Comparison of ENCODE assay signal across 8 cellular contexts in genomic region chr17:74972107-74972972, GRCh38. TPM values are rescaled to one million over a fixed set of nuclear protein-coding genes. Genes with fewer than 3 reads are reported as not detected.
DNase-seq lines count a peak whose midpoint lies in the region; ATAC-seq and TF ChIP-seq lines count a peak whose summit lies in the region.

A gene with protein sequence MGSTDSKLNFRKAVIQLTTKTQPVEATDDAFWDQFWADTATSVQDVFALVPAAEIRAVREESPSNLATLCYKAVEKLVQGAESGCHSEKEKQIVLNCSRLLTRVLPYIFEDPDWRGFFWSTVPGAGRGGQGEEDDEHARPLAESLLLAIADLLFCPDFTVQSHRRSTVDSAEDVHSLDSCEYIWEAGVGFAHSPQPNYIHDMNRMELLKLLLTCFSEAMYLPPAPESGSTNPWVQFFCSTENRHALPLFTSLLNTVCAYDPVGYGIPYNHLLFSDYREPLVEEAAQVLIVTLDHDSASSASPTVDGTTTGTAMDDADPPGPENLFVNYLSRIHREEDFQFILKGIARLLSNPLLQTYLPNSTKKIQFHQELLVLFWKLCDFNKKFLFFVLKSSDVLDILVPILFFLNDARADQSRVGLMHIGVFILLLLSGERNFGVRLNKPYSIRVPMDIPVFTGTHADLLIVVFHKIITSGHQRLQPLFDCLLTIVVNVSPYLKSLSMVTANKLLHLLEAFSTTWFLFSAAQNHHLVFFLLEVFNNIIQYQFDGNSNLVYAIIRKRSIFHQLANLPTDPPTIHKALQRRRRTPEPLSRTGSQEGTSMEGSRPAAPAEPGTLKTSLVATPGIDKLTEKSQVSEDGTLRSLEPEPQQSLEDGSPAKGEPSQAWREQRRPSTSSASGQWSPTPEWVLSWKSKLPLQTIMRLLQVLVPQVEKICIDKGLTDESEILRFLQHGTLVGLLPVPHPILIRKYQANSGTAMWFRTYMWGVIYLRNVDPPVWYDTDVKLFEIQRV (minus strand): TSS chr17:74972759. CDS start chr17:74972656, 103 bp downstream.

- ATAC-seq in Right ventricle myocardium inferior (peak; percentile 81), GM18858 (IDR thresholded peaks at IDR 0.05; ENCODE audit: unreplicated experiment) (no peak)

- intact Hi-C loops in Right ventricle myocardium inferior (cut with DNase I): no loop called here

- no peak for TF ChIP-seq POLR2A in suprapubic skin (IDR thresholded peaks at IDR 0.05)

- no peaks in the 10 kb centered on the region for H3K36me3 ChIP-seq in suprapubic skin

- under 1% methylated on average over 22 of the region's 95 CpGs for WGBS in suprapubic skin

- peaks cover 30% of the 10 kb centered on the region for H3K4me1 ChIP-seq in suprapubic skin

- H3K27me3 Mint-ChIP-seq in activated naive CD4-positive, alpha-beta T cell treated with anti-CD3 and anti-CD28 coated beads, Interleukin-2, amount 10 ng/mL, durations not matched to agents 7 days and 5 days: peaks cover 72% of the 10 kb centered on the region
- peaks cover 20% of the 10 kb centered on the region for H3K27me3 Mint-ChIP-seq in osteocyte (ENCODE audit: unreplicated experiment)

- peak; percentile 46 for DNase-seq in SIG-M5 treated with dmso at 0.1 percent for 504 hours (lab: John Stamatoyannopoulos, UW; ENCODE audit: unreplicated experiment)
- no peak for DNase-seq in SIG-M5 (lab: John Stamatoyannopoulos, UW)
- peak; percentile 69 for DNase-seq in RWPE1 (ENCODE audit: low spot score)
- DNase-seq in activated naive CD4-positive, alpha-beta T cell treated with anti-CD3 and anti-CD28 coated beads, Interleukin-2, amount 10 ng/mL, durations not matched to agents 7 days and 5 days: peak; percentile 84
- DNase-seq in Right ventricle myocardium inferior (ENCODE audit: missing footprints): peak; percentile 80
- DNase-seq in osteocyte (ENCODE audit: extremely low spot score, unreplicated experiment): no peak
- no peak for DNase-seq in suprapubic skin (ENCODE audit: low spot score in 2 of 2)

- H3K4me3 Mint-ChIP-seq in activated naive CD4-positive, alpha-beta T cell treated with anti-CD3 and anti-CD28 coated beads, Interleukin-2, amount 10 ng/mL, durations not matched to agents 7 days and 5 days: peak within 1 kb of the TSS; percentile 74
- H3K4me3 Mint-ChIP-seq in osteocyte (ENCODE audit: unreplicated experiment): peak within 1 kb of the TSS; percentile 77

- no peak within 1 kb of the TSS for H3K27ac Mint-ChIP-seq in activated naive CD4-positive, alpha-beta T cell treated with anti-CD3 and anti-CD28 coated beads, Interleukin-2, amount 10 ng/mL, durations not matched to agents 7 days and 5 days
- H3K27ac Mint-ChIP-seq in osteocyte (ENCODE audit: unreplicated experiment): no peak within 1 kb of the TSS

- CTCF ChIA-PET in RWPE1 (lab: Yijun Ruan, JAX): interaction anchor here (2.1 kb wide), 1 partner anchor 11 kb away, joined by 19 read pairs; no protein-coding TSS in a partner anchor
- CTCF ChIA-PET in activated naive CD4-positive, alpha-beta T cell treated with anti-CD3 and anti-CD28 coated beads, Interleukin-2, amount 10 ng/mL, durations not matched to agents 7 days and 5 days (lab: Charles Lee): interaction anchor here (1.0 to 8.0 kb wide), 4 partner anchors 11 to 440 kb away, joined by 3 to 63 read pairs (median 4); no protein-coding TSS in a partner anchor

- no peaks in the 10 kb centered on the region for H3K9me3 ChIP-seq in suprapubic skin

- POLR2A ChIA-PET in RWPE1 (lab: Yijun Ruan, JAX; ENCODE audit: low non-redundant PET): interaction anchor here (0.6 kb wide), 1 partner anchor 17 kb away, joined by 3 read pairs; no protein-coding TSS in a partner anchor

- TF ChIP-seq EP300 in suprapubic skin (IDR thresholded peaks at IDR 0.05): no peak

- peaks cover 38% of the 10 kb centered on the region for H3K27me3 ChIP-seq in suprapubic skin

- H3K36me3 Mint-ChIP-seq in activated naive CD4-positive, alpha-beta T cell treated with anti-CD3 and anti-CD28 coated beads, Interleukin-2, amount 10 ng/mL, durations not matched to agents 7 days and 5 days: no peaks in the 10 kb centered on the region
- H3K36me3 Mint-ChIP-seq in osteocyte (ENCODE audit: unreplicated experiment): no peaks in the 10 kb centered on the region

- H3K4me1 Mint-ChIP-seq in activated naive CD4-positive, alpha-beta T cell treated with anti-CD3 and anti-CD28 coated beads, Interleukin-2, amount 10 ng/mL, durations not matched to agents 7 days and 5 days: peaks cover 6% of the 10 kb centered on the region
- H3K4me1 Mint-ChIP-seq in osteocyte (ENCODE audit: unreplicated experiment): peaks cover 10% of the 10 kb centered on the region

- no peak within 1 kb of the TSS for H3K27ac ChIP-seq in RWPE1
- no peak within 1 kb of the TSS for H3K27ac ChIP-seq in suprapubic skin

- H3K4me3 ChIP-seq in suprapubic skin: peak within 1 kb of the TSS; percentile 63

- H3K9me3 Mint-ChIP-seq in activated naive CD4-positive, alpha-beta T cell treated with anti-CD3 and anti-CD28 coated beads, Interleukin-2, amount 10 ng/mL, durations not matched to agents 7 days and 5 days: no peaks in the 10 kb centered on the region
- H3K9me3 Mint-ChIP-seq in osteocyte (ENCODE audit: unreplicated experiment): no peaks in the 10 kb centered on the region

- no peak for TF ChIP-seq CTCF in RWPE1 (conservative IDR thresholded peaks at IDR 0.05; ENCODE audit: low read depth)
- TF ChIP-seq CTCF in osteocyte (IDR thresholded peaks at IDR 0.05): no peak
- TF ChIP-seq CTCF in suprapubic skin (IDR thresholded peaks at IDR 0.05): no peak

RNA-seq across cellular contexts. Expression of the gene that starts here (rescaled TPM):
- total RNA-seq in Right ventricle myocardium inferior (8.5 TPM), osteocyte (10.1 and 11.9 TPM in 2 replicates), suprapubic skin (10 to 100 TPM in 2 of 4 donors, 1 to 10 TPM in 2; 3.4 to 13.7 (median 9.5) TPM)

Comparison
In these comparisons a context has a peak if more than half of its experiments do, and no peak if none do; other contexts are left out.
1. DNase-seq: peak in SIG-M5 treated with dmso at 0.1 percent for 504 hours (single experiment), RWPE1 (single experiment), activated naive CD4-positive, alpha-beta T cell treated with anti-CD3 and anti-CD28 coated beads, Interleukin-2, amount 10 ng/mL, durations not matched to agents 7 days and 5 days (single experiment) and Right ventricle myocardium inferior (single experiment); none in SIG-M5 (single experiment), osteocyte (single experiment) and suprapubic skin (0 of 2).